17 cellular contexts compared by ENCODE assay signal in the genomic region with DNA sequence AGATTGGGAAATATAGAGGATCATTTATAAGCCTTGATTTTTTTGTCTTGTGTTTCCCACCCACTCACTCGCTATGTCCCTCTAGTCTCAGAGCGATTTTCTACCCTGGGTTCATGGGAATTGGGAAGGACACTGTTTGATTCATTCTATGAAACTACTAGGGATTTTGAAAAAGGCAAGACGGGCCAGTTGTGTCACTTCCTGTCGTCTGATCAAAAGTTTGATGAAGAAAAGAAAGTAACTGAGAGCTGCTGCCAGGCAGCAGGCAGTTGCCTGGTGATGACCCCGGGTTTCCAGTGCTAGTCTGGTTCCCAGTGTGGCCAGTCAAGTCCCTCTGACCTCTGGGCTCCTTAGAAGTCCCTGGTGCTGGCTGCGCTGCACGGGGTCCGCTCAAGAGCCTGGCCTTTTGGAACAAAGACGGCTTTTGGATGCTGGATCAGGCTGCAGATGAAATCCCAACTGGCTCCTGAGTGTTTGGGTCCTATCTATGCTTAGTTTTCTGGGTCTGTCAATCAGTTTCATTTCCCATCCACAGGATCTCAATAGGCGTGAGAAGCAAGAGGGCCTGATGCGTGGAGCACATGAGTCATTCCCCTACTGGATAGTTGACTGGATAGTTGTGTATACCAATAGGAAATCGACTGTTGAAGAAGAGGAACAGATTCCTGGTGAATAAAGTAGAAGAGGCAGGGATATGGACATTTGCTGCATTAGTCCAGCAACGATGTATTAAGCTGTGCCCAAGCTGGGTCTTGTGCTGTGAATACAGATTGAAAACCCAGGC.
DNase-seq lines count a peak whose midpoint lies in the region; ATAC-seq and TF ChIP-seq lines count a peak whose summit lies in the region.
"Had no signal": no experiment of that assay in that cellular context is flagged by ENCODE, and none has a peak within 500 bp of the region (broad histone marks: within the 10 kb centered on the region; RNA-seq: fewer than 3 reads in every experiment).

No MANE protein-coding gene starts in this region.

- TF ChIP-seq CTCF in GM10266 (IDR thresholded peaks at IDR 0.05; ENCODE audit: control insufficient read depth, insufficient read depth, low read depth, missing control alignments): no peak

- no peaks in the 10 kb centered on the region for H3K36me3 ChIP-seq in mesodermal cell (ENCODE audit: control insufficient read depth, insufficient read depth, low read length)
- H3K36me3 ChIP-seq: neutrophil had no signal

- peak overlapping the region; percentile 86 for H3K27ac Mint-ChIP-seq in activated CD4-positive, alpha-beta T cell treated with anti-CD3 and anti-CD28 coated beads for 36 hours
- H3K27ac Mint-ChIP-seq in activated T-helper 17 cell treated with anti-CD3 and anti-CD28 coated beads, Interleukin-2, amount 50 U/mL, for 72 hours: peak overlapping the region; percentile 82

- CTCF ChIA-PET in activated CD4-positive, alpha-beta T cell treated with anti-CD3 and anti-CD28 coated beads for 36 hours (lab: Charles Lee): interaction anchor here (0.6 to 0.9 kb wide), 3 partner anchors 15 to 67 kb away, joined by 3 read pairs; no protein-coding TSS in a partner anchor

- intact Hi-C loops in activated CD4-positive, alpha-beta T cell treated with anti-CD3 and anti-CD28 coated beads for 36 hours (cut with DNase I, micrococcal nuclease): no loop called here

- POLR2A ChIA-PET in activated CD4-positive, alpha-beta T cell treated with anti-CD3 and anti-CD28 coated beads for 36 hours (lab: Charles Lee): no interaction called here

- H3K36me3 Mint-ChIP-seq in activated CD4-positive, alpha-beta T cell treated with anti-CD3 and anti-CD28 coated beads for 36 hours (ENCODE audit: low read depth): peaks cover 16% of the 10 kb centered on the region
- peaks cover 15% of the 10 kb centered on the region for H3K36me3 Mint-ChIP-seq in activated T-helper 17 cell treated with anti-CD3 and anti-CD28 coated beads, Interleukin-2, amount 50 U/mL, for 72 hours (ENCODE audit: low read depth)

- H3K4me3 Mint-ChIP-seq in activated CD4-positive, alpha-beta T cell treated with anti-CD3 and anti-CD28 coated beads for 36 hours: no peak overlapping the region
- peak overlapping the region; percentile 52 for H3K4me3 Mint-ChIP-seq in activated T-helper 17 cell treated with anti-CD3 and anti-CD28 coated beads, Interleukin-2, amount 50 U/mL, for 72 hours
- H3K4me3 Mint-ChIP-seq: brain had no signal

- H3K9me3 ChIP-seq in mesodermal cell (ENCODE audit: control insufficient read depth, low read length): no peaks in the 10 kb centered on the region
- H3K9me3 ChIP-seq: heart right ventricle, left lung, neutrophil had no signal

- H3K9me3 Mint-ChIP-seq in activated CD4-positive, alpha-beta T cell treated with anti-CD3 and anti-CD28 coated beads for 36 hours (ENCODE audit: low read depth): no peaks in the 10 kb centered on the region
- no peaks in the 10 kb centered on the region for H3K9me3 Mint-ChIP-seq in activated T-helper 17 cell treated with anti-CD3 and anti-CD28 coated beads, Interleukin-2, amount 50 U/mL, for 72 hours
- H3K9me3 Mint-ChIP-seq: brain had no signal

- H3K4me1 Mint-ChIP-seq in activated CD4-positive, alpha-beta T cell treated with anti-CD3 and anti-CD28 coated beads for 36 hours: peaks cover 14% of the 10 kb centered on the region
- peaks cover 8% of the 10 kb centered on the region for H3K4me1 Mint-ChIP-seq in activated T-helper 17 cell treated with anti-CD3 and anti-CD28 coated beads, Interleukin-2, amount 50 U/mL, for 72 hours

- peak; percentile 48 for DNase-seq in activated CD4-positive, alpha-beta T cell treated with anti-CD3 and anti-CD28 coated beads for 36 hours
- DNase-seq in activated CD4-positive, alpha-beta T cell treated with anti-CD3 and anti-CD28 coated beads, Interleukin-2, amount 50 U/mL, for 1 hour: no peak
- peak; percentile 38 for DNase-seq in M059J (ENCODE audit: low read depth)
- DNase-seq in HuH-7.5 (ENCODE audit: low spot score): no peak
- DNase-seq in GM10266 (ENCODE audit: extremely low spot score): no peak
- DNase-seq: heart right ventricle; left lung; NCI-H1417; NCI-H524 treated with DMSO at 0.1 percent for 48 hours; stimulated activated CD8-positive, alpha-beta memory T cell treated with anti-CD3 and anti-CD28 coated beads, Interleukin-4, amount 100 ng/mL, for 48 hours; T-helper 9 cell had no signal

- peak; percentile 81 for ATAC-seq in activated CD4-positive, alpha-beta T cell treated with anti-CD3 and anti-CD28 coated beads for 36 hours
- peak; percentile 61 for ATAC-seq in activated T-helper 17 cell treated with anti-CD3 and anti-CD28 coated beads, Interleukin-2, amount 50 U/mL, for 72 hours (replicated peaks)
- no peak for ATAC-seq in esophagus mucosa
- ATAC-seq: left lung had no signal

- no peak overlapping the region for H3K4me3 ChIP-seq in mesodermal cell (ENCODE audit: extremely low read depth, insufficient read depth, low read length, poor library complexity, severe bottlenecking)
- H3K4me3 ChIP-seq: heart right ventricle, left lung had no signal

- 88 to 92% methylated on average over 10 of the region's 13 CpGs for WGBS in mesodermal cell (ENCODE audit: insufficient coverage in 2 of 2), 2 experiments

- H3K4me1 ChIP-seq in mesodermal cell (ENCODE audit: control insufficient read depth, insufficient read depth, low read length, poor library complexity, severe bottlenecking): peaks cover 8% of the 10 kb centered on the region

- peak overlapping the region; percentile 74 for H3K27ac ChIP-seq in mesodermal cell (ENCODE audit: low read depth, low read length, severe bottlenecking)
- H3K27ac ChIP-seq: left lung, neutrophil, RWPE1 had no signal

- no peaks in the 10 kb centered on the region for H3K27me3 Mint-ChIP-seq in activated CD4-positive, alpha-beta T cell treated with anti-CD3 and anti-CD28 coated beads for 36 hours
- H3K27me3 Mint-ChIP-seq in activated T-helper 17 cell treated with anti-CD3 and anti-CD28 coated beads, Interleukin-2, amount 50 U/mL, for 72 hours: no peaks in the 10 kb centered on the region
- H3K27me3 Mint-ChIP-seq: brain had no signal

Comparison
In these comparisons a context has a peak if more than half of its experiments do, and no peak if none do; other contexts are left out.
1. DNase-seq: peak in activated CD4-positive, alpha-beta T cell treated with anti-CD3 and anti-CD28 coated beads for 36 hours (single experiment) and M059J (single experiment); none in activated CD4-positive, alpha-beta T cell treated with anti-CD3 and anti-CD28 coated beads, Interleukin-2, amount 50 U/mL, for 1 hour (single experiment), HuH-7.5 (single experiment) and GM10266 (single experiment).